ENCODE assay signal across 3 cellular contexts in the genomic region with DNA sequence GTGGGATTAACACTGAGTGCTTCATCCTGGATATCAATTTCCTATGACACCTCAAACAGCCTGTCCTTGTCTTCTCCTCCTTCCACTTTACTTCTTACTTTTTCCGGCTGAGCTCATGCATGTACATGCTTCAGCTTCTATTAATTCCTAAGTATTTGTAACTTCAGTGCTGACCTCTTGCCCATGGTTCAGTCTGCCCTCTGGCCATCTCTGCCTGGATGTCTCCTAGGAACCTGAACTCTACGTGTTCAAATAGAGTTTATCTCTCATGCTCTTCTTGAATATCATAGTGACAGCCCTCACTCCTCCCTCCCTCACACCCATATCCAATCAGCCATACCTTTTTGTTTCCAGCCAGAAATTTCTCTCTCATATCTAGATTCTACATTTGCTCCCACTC.
"Had no signal": no experiment of that assay in that cellular context is flagged by ENCODE, and none has a peak within 500 bp of the region (broad histone marks: within the 10 kb centered on the region; RNA-seq: fewer than 3 reads in every experiment).

No MANE protein-coding gene starts in this region.

- DNase-seq: GDM1, GF-D8 had no signal

- ATAC-seq: GM12878 had no signal

- H3K4me3 ChIP-seq: GM12878 had no signal
